Comparison of ENCODE assay signal across 19 cellular contexts in the genomic region with DNA sequence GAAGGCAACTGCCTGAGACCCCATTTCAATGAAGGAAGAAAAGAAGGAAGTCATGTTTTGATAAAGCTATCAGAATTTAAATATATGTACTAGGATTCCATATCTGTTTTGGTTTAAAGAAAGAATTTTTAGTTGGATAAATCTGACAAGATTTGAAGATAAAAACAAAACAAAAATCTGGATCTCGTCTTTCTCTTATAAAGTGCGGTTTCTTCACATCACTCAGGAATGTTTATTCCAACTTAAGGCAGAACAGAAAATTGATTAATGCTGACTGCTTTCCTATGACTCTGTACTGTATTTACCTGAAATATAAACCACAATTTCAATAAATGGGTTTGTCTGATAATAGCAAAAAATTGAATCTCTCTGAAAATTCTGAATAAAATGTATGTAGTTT.
DNase-seq lines count a peak whose midpoint lies in the region; ATAC-seq, FAIRE-seq and TF ChIP-seq lines count a peak whose summit lies in the region.
"Had no signal": no experiment of that assay in that cellular context is flagged by ENCODE, and none has a peak within 500 bp of the region (broad histone marks: within the 10 kb centered on the region; RNA-seq: fewer than 3 reads in every experiment).

No MANE protein-coding gene starts in this region.

- H2AFZ ChIP-seq in SK-N-SH (ENCODE audit: low read depth) = no peak overlapping the region
- H2AFZ ChIP-seq: GM23338 had no signal

- peak overlapping the region; percentile 47 to 86; a peak in 3 of 4 replicates for H3K27ac ChIP-seq in SK-N-SH (ENCODE audit: low read depth in 2 of 2, low read length in 1 of 2)
- no peak overlapping the region for H3K27ac ChIP-seq in CD8-positive, alpha-beta memory T cell (ENCODE audit: low read depth, low read length)
- H3K27ac ChIP-seq: BLaER1 treated with 17β-estradiol and CSF1 and Interleukin-3, amounts not matched to agents 10 nM and 100 nM had no signal

- no peak overlapping the region for H3K4me3 ChIP-seq in SK-N-SH (ENCODE audit: low read depth in 2 of 2, low read length in 1 of 2)
- H3K4me3 ChIP-seq in CD8-positive, alpha-beta memory T cell (ENCODE audit: low read length) = no peak overlapping the region
- H3K4me3 ChIP-seq: BLaER1 treated with 17β-estradiol and CSF1 and Interleukin-3, amounts not matched to agents 10 nM and 100 nM; GM23338 had no signal

- 32% methylated on average over 2 of the region's 2 CpGs for WGBS in SK-N-SH (ENCODE audit: low lambda C conversion rate)

- peak; percentile 63 to 98 for TF ChIP-seq EP300 in SK-N-SH (IDR thresholded peaks at IDR 0.05; ENCODE audit: borderline replicate concordance in 1 of 2, low read depth in 1 of 2, low read length in 1 of 2)

- no peaks in the 10 kb centered on the region for H3K9me3 ChIP-seq in SK-N-SH
- H3K9me3 ChIP-seq in CD8-positive, alpha-beta memory T cell (ENCODE audit: low read length) = no peaks in the 10 kb centered on the region
- H3K9me3 ChIP-seq: BLaER1 treated with 17β-estradiol and CSF1 and Interleukin-3, amounts not matched to agents 10 nM and 100 nM had no signal

- no peaks in the 10 kb centered on the region for H3K27me3 Mint-ChIP-seq in mesothelial cell of epicardium (ENCODE audit: low read depth)
- H3K27me3 Mint-ChIP-seq in CD8-positive, alpha-beta memory T cell = no peaks in the 10 kb centered on the region
- no peaks in the 10 kb centered on the region for H3K27me3 Mint-ChIP-seq in stimulated activated naive B cell treated with anti-CD40 and anti-IgM and Interleukin-4, amounts not matched to agents 10 μg/mL and 1 μg/mL and 100 μg/mL, for 72 hours
- H3K27me3 Mint-ChIP-seq in T-cell = no peaks in the 10 kb centered on the region
- H3K27me3 Mint-ChIP-seq: B cell had no signal

- DNase-seq in SK-N-SH = no peak
- DNase-seq in mesothelial cell of epicardium (ENCODE audit: low spot score in 2 of 2, unreplicated experiment in 2 of 2) = no peak
- no peak for DNase-seq in CD8-positive, alpha-beta memory T cell
- DNase-seq in stimulated activated naive B cell treated with anti-CD40 and anti-IgM and Interleukin-4, amounts not matched to agents 10 μg/mL and 1 μg/mL and 100 μg/mL, for 72 hours = no peak
- no peak for DNase-seq in T-cell
- DNase-seq: CD8-positive, alpha-beta T cell; COR-L47; DMS 273 treated with DMSO at 0.1 percent for 48 hours; DMS53; DND-41; GDM1; HCEC 1CT had no signal

- no peaks in the 10 kb centered on the region; a peak in 1 of 4 replicates for H3K4me1 ChIP-seq in SK-N-SH (ENCODE audit: control insufficient read depth in 1 of 2, insufficient read depth in 2 of 2, low read depth in 1 of 2, low read length in 1 of 2)
- H3K4me1 ChIP-seq in CD8-positive, alpha-beta memory T cell (ENCODE audit: insufficient read depth, low read length) = no peaks in the 10 kb centered on the region
- H3K4me1 ChIP-seq: BLaER1 treated with 17β-estradiol and CSF1 and Interleukin-3, amounts not matched to agents 10 nM and 100 nM had no signal

- H3K9me3 Mint-ChIP-seq in mesothelial cell of epicardium = peaks cover under 1% of the 10 kb centered on the region
- peaks cover 0 to 14% (median 3%) of the 10 kb centered on the region in 5 donors for H3K9me3 Mint-ChIP-seq in CD8-positive, alpha-beta memory T cell
- H3K9me3 Mint-ChIP-seq in stimulated activated naive B cell treated with anti-CD40 and anti-IgM and Interleukin-4, amounts not matched to agents 10 μg/mL and 1 μg/mL and 100 μg/mL, for 72 hours = no peaks in the 10 kb centered on the region
- peaks cover 0 to 11% (median 0%) of the 10 kb centered on the region in 3 donors for H3K9me3 Mint-ChIP-seq in T-cell
- H3K9me3 Mint-ChIP-seq: GM23338 had no signal

- no peak overlapping the region for H3K9ac ChIP-seq in SK-N-SH
- H3K9ac ChIP-seq: BLaER1 treated with 17β-estradiol and CSF1 and Interleukin-3, amounts not matched to agents 10 nM and 100 nM had no signal

- H3K4me2 ChIP-seq in SK-N-SH = no peak overlapping the region
- H3K4me2 ChIP-seq: BLaER1 treated with 17β-estradiol and CSF1 and Interleukin-3, amounts not matched to agents 10 nM and 100 nM; GM23338 had no signal

- POLR2A ChIA-PET in SK-N-SH (lab: Yijun Ruan, JAX) = no interaction called here
- POLR2A ChIA-PET in CD8-positive, alpha-beta memory T cell (lab: Charles Lee) = no interaction called here
- POLR2A ChIA-PET in T-cell (lab: Charles Lee) = no interaction called here

- no peaks in the 10 kb centered on the region for H4K20me1 ChIP-seq in SK-N-SH (ENCODE audit: insufficient read depth)
- H4K20me1 ChIP-seq: BLaER1 treated with 17β-estradiol and CSF1 and Interleukin-3, amounts not matched to agents 10 nM and 100 nM had no signal

- no peaks in the 10 kb centered on the region for H3K36me3 ChIP-seq in SK-N-SH (replicated peaks in 1 of 2; ENCODE audit: control insufficient read depth in 1 of 2, insufficient read depth in 2 of 2, low read length in 1 of 2)
- no peaks in the 10 kb centered on the region for H3K36me3 ChIP-seq in CD8-positive, alpha-beta memory T cell (ENCODE audit: insufficient read depth, low read length)
- H3K36me3 ChIP-seq: BLaER1 treated with 17β-estradiol and CSF1 and Interleukin-3, amounts not matched to agents 10 nM and 100 nM had no signal

- H3K27ac Mint-ChIP-seq in mesothelial cell of epicardium (peak overlapping the region; percentile 49), T-cell (no peak overlapping the region)
- H3K27ac Mint-ChIP-seq in CD8-positive, alpha-beta memory T cell = no peak overlapping the region
- H3K27ac Mint-ChIP-seq in stimulated activated naive B cell treated with anti-CD40 and anti-IgM and Interleukin-4, amounts not matched to agents 10 μg/mL and 1 μg/mL and 100 μg/mL, for 72 hours = no peak overlapping the region
- H3K27ac Mint-ChIP-seq: B cell; CD8-positive, alpha-beta T cell; GM23338 had no signal

- TF ChIP-seq RAD21 in SK-N-SH (IDR thresholded peaks at IDR 0.05; ENCODE audit: low read length) = no peak

- no peak for ATAC-seq in stimulated activated naive B cell treated with anti-CD40 and anti-IgM and Interleukin-4, amounts not matched to agents 10 μg/mL and 1 μg/mL and 100 μg/mL, for 72 hours (replicated peaks)
- ATAC-seq in T-cell (replicated peaks in 1 of 4) = no peak
- ATAC-seq: CD8-positive, alpha-beta T cell; GM23338 had no signal

- no peaks in the 10 kb centered on the region for H3K27me3 ChIP-seq in SK-N-SH (ENCODE audit: insufficient read depth)
- H3K27me3 ChIP-seq in CD8-positive, alpha-beta memory T cell (ENCODE audit: insufficient read depth, low read length, poor library complexity, severe bottlenecking) = no peaks in the 10 kb centered on the region
- H3K27me3 ChIP-seq: BLaER1 treated with 17β-estradiol and CSF1 and Interleukin-3, amounts not matched to agents 10 nM and 100 nM had no signal

- H3K79me2 ChIP-seq in SK-N-SH (ENCODE audit: insufficient read depth) = no peaks in the 10 kb centered on the region

- H3K9me2 ChIP-seq in SK-N-SH = no peaks in the 10 kb centered on the region

- H3F3A ChIP-seq in SK-N-SH (replicated peaks; ENCODE audit: insufficient read depth) = peaks cover 6% of the 10 kb centered on the region

- TF ChIP-seq CTCF in SK-N-SH (IDR thresholded peaks at IDR 0.05) (no peak), mesothelial cell of epicardium (IDR thresholded peaks at IDR 0.05; ENCODE audit: unreplicated experiment) (no peak)

- H3K36me3 Mint-ChIP-seq in mesothelial cell of epicardium (no peaks in the 10 kb centered on the region), T-cell (no peaks in the 10 kb centered on the region)
- no peaks in the 10 kb centered on the region for H3K36me3 Mint-ChIP-seq in CD8-positive, alpha-beta memory T cell
- H3K36me3 Mint-ChIP-seq in stimulated activated naive B cell treated with anti-CD40 and anti-IgM and Interleukin-4, amounts not matched to agents 10 μg/mL and 1 μg/mL and 100 μg/mL, for 72 hours = no peaks in the 10 kb centered on the region
- H3K36me3 Mint-ChIP-seq: CD8-positive, alpha-beta T cell had no signal

- CTCF ChIA-PET in SK-N-SH (lab: Yijun Ruan, JAX) = interaction anchor here (0.8 to 2.2 kb wide), 4 partner anchors 22 to 1099 kb away, joined by 3 to 11 read pairs (median 4); no protein-coding TSS in a partner anchor
- CTCF ChIA-PET in CD8-positive, alpha-beta memory T cell (lab: Charles Lee) = no interaction called here
- CTCF ChIA-PET in T-cell (lab: Charles Lee) = interaction anchor here in 1 of 2 donors (0.6 kb wide), 2 partner anchors 214 to 1587 kb away, joined by 3 read pairs; no protein-coding TSS in a partner anchor

- H3K4me3 Mint-ChIP-seq in mesothelial cell of epicardium (no peak overlapping the region), T-cell (no peak overlapping the region)
- H3K4me3 Mint-ChIP-seq in CD8-positive, alpha-beta memory T cell = no peak overlapping the region
- no peak overlapping the region for H3K4me3 Mint-ChIP-seq in stimulated activated naive B cell treated with anti-CD40 and anti-IgM and Interleukin-4, amounts not matched to agents 10 μg/mL and 1 μg/mL and 100 μg/mL, for 72 hours
- H3K4me3 Mint-ChIP-seq: B cell; CD8-positive, alpha-beta T cell; GM23338 had no signal

- H3K4me1 Mint-ChIP-seq in mesothelial cell of epicardium = peaks cover 23% of the 10 kb centered on the region
- no peaks in the 10 kb centered on the region for H3K4me1 Mint-ChIP-seq in CD8-positive, alpha-beta memory T cell
- H3K4me1 Mint-ChIP-seq in stimulated activated naive B cell treated with anti-CD40 and anti-IgM and Interleukin-4, amounts not matched to agents 10 μg/mL and 1 μg/mL and 100 μg/mL, for 72 hours = no peaks in the 10 kb centered on the region
- no peaks in the 10 kb centered on the region for H3K4me1 Mint-ChIP-seq in T-cell
- H3K4me1 Mint-ChIP-seq: B cell, GM23338 had no signal

- FAIRE-seq in colon (lab: Jason Lieb, UNC) = peak; percentile 14
- FAIRE-seq: GM12892, GM18507, H54 had no signal

TF ChIP-seq in SK-N-SH, 30 proteins besides CTCF, POLR2A, EP300 and RAD21 (continues in another document):
- TF ChIP-seq NRF1 (IDR thresholded peaks at IDR 0.05; ENCODE audit: low read depth, low read length) = no peak
- no peak for TF ChIP-seq SIN3A (IDR thresholded peaks at IDR 0.05; ENCODE audit: borderline replicate concordance, low read depth, low read length)
- peak; percentile 83 for TF ChIP-seq JUND (IDR thresholded peaks at IDR 0.05)
- TF ChIP-seq YY1 (IDR thresholded peaks at IDR 0.05; ENCODE audit: low read depth) = no peak
- no peak for TF ChIP-seq FOXJ3 (CRISPR knock-in tag; IDR thresholded peaks at IDR 0.05)
- TF ChIP-seq POLR2AphosphoS5 (IDR thresholded peaks at IDR 0.05; ENCODE audit: low read depth, low read length) = peak; percentile 79
- peak; percentile 36; the same call in 1 of the 2 replicates for TF ChIP-seq MEF2A (IDR thresholded peaks at IDR 0.05; ENCODE audit: borderline replicate concordance, low read depth)
- TF ChIP-seq, protein P1, sequence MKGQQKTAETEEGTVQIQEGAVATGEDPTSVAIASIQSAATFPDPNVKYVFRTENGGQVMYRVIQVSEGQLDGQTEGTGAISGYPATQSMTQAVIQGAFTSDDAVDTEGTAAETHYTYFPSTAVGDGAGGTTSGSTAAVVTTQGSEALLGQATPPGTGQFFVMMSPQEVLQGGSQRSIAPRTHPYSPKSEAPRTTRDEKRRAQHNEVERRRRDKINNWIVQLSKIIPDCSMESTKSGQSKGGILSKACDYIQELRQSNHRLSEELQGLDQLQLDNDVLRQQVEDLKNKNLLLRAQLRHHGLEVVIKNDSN (IDR thresholded peaks at IDR 0.05; ENCODE audit: borderline replicate concordance, low read depth) = no peak
- peak; percentile 98 for TF ChIP-seq TCF12 (IDR thresholded peaks at IDR 0.05)
